Comparison of ENCODE assay signal across 22 cellular contexts in genomic region chr16:57744646-57744903, GRCh38. TPM values are rescaled to one million over a fixed set of nuclear protein-coding genes. Genes with fewer than 3 reads are reported as not detected.
DNase-seq lines count a peak whose midpoint lies in the region; ATAC-seq, FAIRE-seq and TF ChIP-seq lines count a peak whose summit lies in the region.
"Had no signal": no experiment of that assay in that cellular context is flagged by ENCODE, and none has a peak within 500 bp of the region (broad histone marks: within the 10 kb centered on the region; RNA-seq: fewer than 3 reads in every experiment).

No MANE protein-coding gene starts in this region.

- H3K9me3 ChIP-seq in HepG2 (ENCODE audit: low read length) (no peaks in the 10 kb centered on the region), right lobe of liver (no peaks in the 10 kb centered on the region), upper lobe of left lung (no peaks in the 10 kb centered on the region)
- H3K9me3 ChIP-seq: Caco-2 had no signal

- POLR2A ChIA-PET in HepG2 (lab: Yijun Ruan, JAX), result no interaction called here

- WGBS in HepG2 (ENCODE audit: low lambda C conversion rate), result 97% methylated on average over 6 of the region's 7 CpGs
- 80% methylated on average over 1 of the region's 7 CpGs for WGBS in right lobe of liver (ENCODE audit: insufficient coverage, low coverage, low lambda C conversion rate, missing lambda C conversion rate)
- WGBS in upper lobe of left lung, 2 donors, result 83 to 97% methylated on average over 6 of the region's 7 CpGs

- no peak overlapping the region for H3K27ac ChIP-seq in HepG2 (ENCODE audit: extremely low read length, insufficient read depth, low read length)
- no peak overlapping the region for H3K27ac ChIP-seq in right lobe of liver
- H3K27ac ChIP-seq in upper lobe of left lung, result no peak overlapping the region
- H3K27ac ChIP-seq: C4-2B had no signal

- TF ChIP-seq EP300 in HepG2 (IDR thresholded peaks at IDR 0.05; ENCODE audit: low read depth in 2 of 2, low read length in 2 of 2) (no peak), HepG2 (CRISPR knock-in tag; IDR thresholded peaks at IDR 0.05; ENCODE audit: borderline replicate concordance) (no peak), upper lobe of left lung (IDR thresholded peaks at IDR 0.05) (no peak)

- no peak overlapping the region for H3K4me2 ChIP-seq in HepG2 (ENCODE audit: low read depth, low read length)
- H3K4me2 ChIP-seq: GM23338 had no signal

- H2AFZ ChIP-seq in HepG2 (ENCODE audit: low read length), result no peak overlapping the region
- H2AFZ ChIP-seq: GM23338 had no signal

- H3K9me3 Mint-ChIP-seq in nephron progenitor cell, result no peaks in the 10 kb centered on the region
- H3K9me3 Mint-ChIP-seq: CD4-positive, alpha-beta T cell; GM23338 had no signal

- in situ Hi-C loops in HepG2 (cut with HindIII; ENCODE audit: extremely low pct_ligation_motif_present, low pct_unique_long_range_greater_than_20kb), result no loop called here

- H3K79me2 ChIP-seq in HepG2 (ENCODE audit: insufficient read depth, low read length), result no peaks in the 10 kb centered on the region

- peaks cover 7% of the 10 kb centered on the region for H3K4me1 Mint-ChIP-seq in nephron progenitor cell
- H3K4me1 Mint-ChIP-seq: B cell, GM23338 had no signal

- peaks cover 23% of the 10 kb centered on the region for H3K36me3 Mint-ChIP-seq in nephron progenitor cell (ENCODE audit: low read depth)

- no peak overlapping the region for H3K4me3 Mint-ChIP-seq in nephron progenitor cell
- H3K4me3 Mint-ChIP-seq: B cell; CD4-positive, alpha-beta T cell; GM23338 had no signal

- DNase-seq in HepG2 (ENCODE audit: low spot score), result no peak
- no peak for DNase-seq in right lobe of liver
- no peak for DNase-seq in HTR-8/SVneo (ENCODE audit: insufficient read length, low spot score)
- no peak for DNase-seq in nephron progenitor cell
- no peak for DNase-seq in upper lobe of left lung
- DNase-seq: CD4-positive, alpha-beta T cell; GDM1; IMR-90 had no signal

- no peak for TF ChIP-seq POLR2A in HepG2 (IDR thresholded peaks at IDR 0.05; ENCODE audit: insufficient read depth in 1 of 2, low read depth in 2 of 2, low read length in 2 of 2)
- TF ChIP-seq POLR2A in right lobe of liver (IDR thresholded peaks at IDR 0.05), result no peak
- no peak for TF ChIP-seq POLR2A in upper lobe of left lung (IDR thresholded peaks at IDR 0.05)

- intact Hi-C loops in HepG2 (cut with micrococcal nuclease; ENCODE audit: unreplicated experiment) (no loop called here), right lobe of liver (cut with DNase I) (no loop called here)

- TF ChIP-seq CTCF in HepG2 (CRISPR knock-in tag; IDR thresholded peaks at IDR 0.05) (no peak), right lobe of liver (IDR thresholded peaks at IDR 0.05) (no peak), nephron progenitor cell (IDR thresholded peaks at IDR 0.05) (no peak), upper lobe of left lung (IDR thresholded peaks at IDR 0.05) (no peak)

- no TSS peak for BruUV-seq in HepG2 (replicated peaks; lab: Mats Ljungman, UMichigan)

- no peak for TF ChIP-seq RAD21 in HepG2 (CRISPR knock-in tag; IDR thresholded peaks at IDR 0.05)

- H3K36me3 ChIP-seq in HepG2 (replicated peaks in 1 of 2; ENCODE audit: control insufficient read depth in 1 of 2, insufficient read depth in 2 of 2, low read length in 2 of 2), result peaks cover 12 to 32% of the 10 kb centered on the region in 2 experiments; a peak in 4 of 5 replicates
- no peaks in the 10 kb centered on the region for H3K36me3 ChIP-seq in right lobe of liver
- peaks cover 0 to 36% (median 12%) of the 10 kb centered on the region in 4 donors for H3K36me3 ChIP-seq in upper lobe of left lung

- H3K27me3 Mint-ChIP-seq in nephron progenitor cell (ENCODE audit: low read depth, poor library complexity), result peaks cover 3% of the 10 kb centered on the region
- H3K27me3 Mint-ChIP-seq: B cell; CD4-positive, alpha-beta T cell had no signal

- CTCF ChIA-PET in HepG2 (lab: Yijun Ruan, JAX; ENCODE audit: low intra/inter-chr PET ratio, low total read pairs), result no interaction called here

- no peaks in the 10 kb centered on the region for H3K27me3 ChIP-seq in HepG2 (ENCODE audit: control insufficient read depth in 1 of 2, insufficient read depth in 2 of 2, low read length in 2 of 2)
- no peaks in the 10 kb centered on the region for H3K27me3 ChIP-seq in right lobe of liver
- no peaks in the 10 kb centered on the region for H3K27me3 ChIP-seq in upper lobe of left lung

- H3K4me1 ChIP-seq in HepG2 (ENCODE audit: insufficient read depth, low read length), result no peaks in the 10 kb centered on the region
- no peaks in the 10 kb centered on the region for H3K4me1 ChIP-seq in right lobe of liver
- no peaks in the 10 kb centered on the region for H3K4me1 ChIP-seq in upper lobe of left lung

- H3K4me3 ChIP-seq in HepG2 (replicated peaks in 1 of 3; ENCODE audit: insufficient read depth in 1 of 3, low read depth in 2 of 3, low read length in 3 of 3) (no peak overlapping the region), right lobe of liver (no peak overlapping the region), upper lobe of left lung (no peak overlapping the region)
- H3K4me3 ChIP-seq: GM23338, K562 had no signal

- H3K27ac Mint-ChIP-seq in nephron progenitor cell, result peak overlapping the region; percentile 58
- H3K27ac Mint-ChIP-seq: B cell; CD4-positive, alpha-beta T cell; GM23338 had no signal

- H4K20me1 ChIP-seq in HepG2 (ENCODE audit: insufficient read depth, low read length), result no peaks in the 10 kb centered on the region

- H3K9ac ChIP-seq in HepG2 (ENCODE audit: insufficient read depth, low read depth, low read length), result no peak overlapping the region

- ATAC-seq in HepG2, result no peak
- ATAC-seq in right lobe of liver, result no peak
- no peak for ATAC-seq in upper lobe of left lung (ENCODE audit: low FRiP score in 2 of 2)
- no peak for ATAC-seq in HG02938 (IDR thresholded peaks at IDR 0.05; ENCODE audit: unreplicated experiment)
- ATAC-seq in GM18517 (IDR thresholded peaks at IDR 0.05; ENCODE audit: unreplicated experiment), result no peak
- ATAC-seq: GM23338, HCT116, K562 had no signal

- FAIRE-seq in HepG2 (lab: Jason Lieb, UNC), result no peak
- FAIRE-seq in HTR-8/SVneo (lab: Jason Lieb, UNC), result peak; percentile 86
- FAIRE-seq: D721Med, GM12892, GM18507, GM19239, H54 had no signal

RNA-seq across cellular contexts. Expression of gene KATNB1, which starts 9.0 kb away (rescaled TPM):
- total RNA-seq in HepG2 (2016; rRNA removed; fragmentation: Illumina TruSeq; extraction: Trizol) (25.2 and 31.5 TPM in 2 replicates), right lobe of liver (10 to 100 TPM in 2 of 6 experiments, 1 to 10 TPM in 4; 5.6 to 17.5 (median 8.5) TPM), upper lobe of left lung (10 to 100 TPM; 19.6 to 26.6 (median 21.5) TPM)
- 14.2 and 18.3 TPM in 2 replicates for total RNA-seq in HepG2 (2016; cell fraction: cytosol; rRNA removed; fragmentation: Illumina TruSeq; extraction: Trizol; ENCODE audit: low read depth)
- 21.2 and 33.1 TPM in 2 replicates for total RNA-seq in HepG2 (2016; cell fraction: insoluble cytoplasmic fraction; rRNA removed; fragmentation: Illumina TruSeq; extraction: Trizol)
- 34.3 and 42.2 TPM in 2 replicates for total RNA-seq in HepG2 (2016; cell fraction: membrane; rRNA removed; fragmentation: Illumina TruSeq; extraction: Trizol)
- 21.9 and 25.7 TPM in 2 replicates for total RNA-seq in HepG2 (2016; cell fraction: nucleus; rRNA removed; fragmentation: Illumina TruSeq; extraction: Trizol)
- 39.8 and 43.5 TPM in 2 replicates for polyA plus RNA-seq in HepG2 (2011; rRNA removed)
- 17.4 and 27.7 TPM in 2 replicates for polyA plus RNA-seq in HepG2 (2011; cell fraction: cytosol; rRNA removed)
- 122 and 146 TPM in 2 replicates for polyA plus RNA-seq in HepG2 (2011; cell fraction: nucleus; rRNA removed)
- polyA plus RNA-seq in HepG2 (2012), result 16.2 and 20.9 TPM in 2 replicates
- polyA plus RNA-seq in HepG2 (2016; cell fraction: cytosol; fragmentation: Illumina TruSeq; extraction: Trizol; ENCODE audit: low read depth), result 15.0 and 20.0 TPM in 2 replicates
- 22.6 and 30.3 TPM in 2 replicates for polyA plus RNA-seq in HepG2 (2016; cell fraction: insoluble cytoplasmic fraction; fragmentation: Illumina TruSeq; extraction: Trizol; ENCODE audit: low read depth)
- 30.4 and 34.5 TPM in 2 replicates for polyA plus RNA-seq in HepG2 (2016; cell fraction: membrane; fragmentation: Illumina TruSeq; extraction: Trizol; ENCODE audit: low read depth)
- 49.3 and 53.8 TPM in 2 replicates for polyA plus RNA-seq in HepG2 (2016; cell fraction: nucleus; fragmentation: Illumina TruSeq; extraction: Trizol; ENCODE audit: insufficient read depth, low read depth)
- polyA minus RNA-seq in HepG2 (2011; rRNA and poly(A)+ RNA removed; ENCODE audit: low replicate concordance), result 29.8 and 60.0 TPM in 2 replicates
- 13.6 and 19.1 TPM in 2 replicates for polyA minus RNA-seq in HepG2 (2011; cell fraction: cytosol; rRNA and poly(A)+ RNA removed)
- polyA minus RNA-seq in HepG2 (2011; cell fraction: nucleus; rRNA and poly(A)+ RNA removed), result 27.9 and 30.3 TPM in 2 replicates

RNA-seq across cellular contexts. Expression of gene DRC7, which starts 50.0 kb away (rescaled TPM):
- total RNA-seq in HepG2 (2016; rRNA removed; fragmentation: Illumina TruSeq; extraction: Trizol) (2.7 and 3.4 TPM in 2 replicates), right lobe of liver (under 1 TPM; 0.06 to 0.37 (median 0.19) TPM), upper lobe of left lung (10 to 100 TPM in 2 of 6 donors, 1 to 10 TPM in 4; 1.2 to 15.9 (median 7.8) TPM)
- total RNA-seq in HepG2 (2016; cell fraction: cytosol; rRNA removed; fragmentation: Illumina TruSeq; extraction: Trizol; ENCODE audit: low read depth), result 0.26 and 1.5 TPM in 2 replicates
- total RNA-seq in HepG2 (2016; cell fraction: insoluble cytoplasmic fraction; rRNA removed; fragmentation: Illumina TruSeq; extraction: Trizol), result 2.4 and 2.5 TPM in 2 replicates
- 1.4 and 2.1 TPM in 2 replicates for total RNA-seq in HepG2 (2016; cell fraction: membrane; rRNA removed; fragmentation: Illumina TruSeq; extraction: Trizol)
- 0.59 and 1.6 TPM in 2 replicates for total RNA-seq in HepG2 (2016; cell fraction: nucleus; rRNA removed; fragmentation: Illumina TruSeq; extraction: Trizol)
- 3.4 and 3.5 TPM in 2 replicates for polyA plus RNA-seq in HepG2 (2011; rRNA removed)
- 2.7 and 3.1 TPM in 2 replicates for polyA plus RNA-seq in HepG2 (2011; cell fraction: cytosol; rRNA removed)
- polyA plus RNA-seq in HepG2 (2011; cell fraction: nucleus; rRNA removed), result 3.4 TPM in 2 replicates
- polyA plus RNA-seq in HepG2 (2012), result 4.1 and 4.4 TPM in 2 replicates
- 0.70 and 1.3 TPM in 2 replicates for polyA plus RNA-seq in HepG2 (2016; cell fraction: cytosol; fragmentation: Illumina TruSeq; extraction: Trizol; ENCODE audit: low read depth)
- polyA plus RNA-seq in HepG2 (2016; cell fraction: insoluble cytoplasmic fraction; fragmentation: Illumina TruSeq; extraction: Trizol; ENCODE audit: low read depth), result 2.0 and 2.4 TPM in 2 replicates
- 1.0 and 1.1 TPM in 2 replicates for polyA plus RNA-seq in HepG2 (2016; cell fraction: membrane; fragmentation: Illumina TruSeq; extraction: Trizol; ENCODE audit: low read depth)
- polyA plus RNA-seq in HepG2 (2016; cell fraction: nucleus; fragmentation: Illumina TruSeq; extraction: Trizol; ENCODE audit: insufficient read depth, low read depth), result 1.6 and 1.8 TPM in 2 replicates
- polyA minus RNA-seq in HepG2 (2011; rRNA and poly(A)+ RNA removed; ENCODE audit: low replicate concordance), result 1.2 TPM in 1 of 2 replicates, not detected in the other
- 0.99 and 1.1 TPM in 2 replicates for polyA minus RNA-seq in HepG2 (2011; cell fraction: cytosol; rRNA and poly(A)+ RNA removed)
- 1.3 and 2.5 TPM in 2 replicates for polyA minus RNA-seq in HepG2 (2011; cell fraction: nucleus; rRNA and poly(A)+ RNA removed)
- total RNA-seq: A172; CD4-positive, alpha-beta T cell; GM23338; IMR-90 had no signal
- polyA plus RNA-seq: GM23338, IMR-90 had no signal

RNA-seq across cellular contexts. Expression of gene KIFC3, which starts 57.7 kb away (rescaled TPM):
- total RNA-seq in HepG2 (2016; rRNA removed; fragmentation: Illumina TruSeq; extraction: Trizol) (30.0 and 45.3 TPM in 2 replicates), right lobe of liver (10 to 100 TPM; 20.3 to 88.9 (median 46.4) TPM), upper lobe of left lung (100 to 1,000 TPM in 4 of 6 donors, 10 to 100 TPM in 2; 82.6 to 340 (median 110) TPM)
- 11.2 and 13.3 TPM in 2 replicates for total RNA-seq in HepG2 (2016; cell fraction: cytosol; rRNA removed; fragmentation: Illumina TruSeq; extraction: Trizol; ENCODE audit: low read depth)
- total RNA-seq in HepG2 (2016; cell fraction: insoluble cytoplasmic fraction; rRNA removed; fragmentation: Illumina TruSeq; extraction: Trizol), result 26.2 and 45.1 TPM in 2 replicates
- total RNA-seq in HepG2 (2016; cell fraction: membrane; rRNA removed; fragmentation: Illumina TruSeq; extraction: Trizol), result 23.6 and 24.3 TPM in 2 replicates
- total RNA-seq in HepG2 (2016; cell fraction: nucleus; rRNA removed; fragmentation: Illumina TruSeq; extraction: Trizol), result 39.1 and 45.8 TPM in 2 replicates
- 42.1 and 70.6 TPM in 2 replicates for polyA plus RNA-seq in HepG2 (2011; rRNA removed)
- 43.4 and 59.0 TPM in 2 replicates for polyA plus RNA-seq in HepG2 (2011; cell fraction: cytosol; rRNA removed)
- polyA plus RNA-seq in HepG2 (2011; cell fraction: nucleus; rRNA removed), result 225 and 236 TPM in 2 replicates
- 21.3 and 43.4 TPM in 2 replicates for polyA plus RNA-seq in HepG2 (2012)
- 14.4 and 14.6 TPM in 2 replicates for polyA plus RNA-seq in HepG2 (2016; cell fraction: cytosol; fragmentation: Illumina TruSeq; extraction: Trizol; ENCODE audit: low read depth)
- polyA plus RNA-seq in HepG2 (2016; cell fraction: insoluble cytoplasmic fraction; fragmentation: Illumina TruSeq; extraction: Trizol; ENCODE audit: low read depth), result 20.2 and 24.5 TPM in 2 replicates
- polyA plus RNA-seq in HepG2 (2016; cell fraction: membrane; fragmentation: Illumina TruSeq; extraction: Trizol; ENCODE audit: low read depth), result 13.8 and 19.9 TPM in 2 replicates
- 79.4 and 80.8 TPM in 2 replicates for polyA plus RNA-seq in HepG2 (2016; cell fraction: nucleus; fragmentation: Illumina TruSeq; extraction: Trizol; ENCODE audit: insufficient read depth, low read depth)
- polyA minus RNA-seq in HepG2 (2011; rRNA and poly(A)+ RNA removed; ENCODE audit: low replicate concordance), result 132 and 141 TPM in 2 replicates
- 31.9 and 33.7 TPM in 2 replicates for polyA minus RNA-seq in HepG2 (2011; cell fraction: cytosol; rRNA and poly(A)+ RNA removed)
- 94.9 and 117 TPM in 2 replicates for polyA minus RNA-seq in HepG2 (2011; cell fraction: nucleus; rRNA and poly(A)+ RNA removed)
- total RNA-seq: CD4-positive, alpha-beta T cell had no signal
